ENCODE assay signal across 20 cellular contexts in genomic region chr1:93082313-93082712, GRCh38. TPM values are rescaled to one million over a fixed set of nuclear protein-coding genes. Genes with fewer than 3 reads are reported as not detected.
DNase-seq lines count a peak whose midpoint lies in the region; ATAC-seq, FAIRE-seq and TF ChIP-seq lines count a peak whose summit lies in the region.
"Had no signal": no experiment of that assay in that cellular context is flagged by ENCODE, and none has a peak within 500 bp of the region (broad histone marks: within the 10 kb centered on the region; RNA-seq: fewer than 3 reads in every experiment).

No MANE protein-coding gene starts in this region.

- H2AFZ ChIP-seq in DND-41 (ENCODE audit: low read depth, low read length) (no peak overlapping the region), IMR-90 (replicated peaks; ENCODE audit: low read length, poor library complexity) (no peak overlapping the region)

- dilution Hi-C loops in IMR-90 (cut with HindIII; ENCODE audit: low sequenced_read_pairs, unreplicated experiment), result no loop called here

- H3K9me3 Mint-ChIP-seq in chondrocyte (ENCODE audit: low read depth) (no peaks in the 10 kb centered on the region), nephron progenitor cell (peaks cover 52% of the 10 kb centered on the region)
- H3K9me3 Mint-ChIP-seq: immature natural killer cell; naive B cell; stimulated activated memory B cell treated with anti-CD40 and anti-IgM and Interleukin-4, amounts not matched to agents 10 μg/mL and 1 μg/mL and 100 μg/mL, for 72 hours had no signal

- H3K4me3 ChIP-seq in DND-41 (ENCODE audit: low read depth in 1 of 2, low read length in 2 of 2) (peak overlapping the region; percentile 78 to 80; a peak in 2 of 4 replicates), IMR-90 (ENCODE audit: insufficient read depth, low read depth, low read length) (no peak overlapping the region)
- H3K4me3 ChIP-seq: gastroesophageal sphincter, lower lobe of right lung, tibial nerve had no signal

- no peak overlapping the region for H2BK15ac ChIP-seq in IMR-90 (ENCODE audit: low read depth, low read length)

- H3K4me1 ChIP-seq in DND-41 (ENCODE audit: insufficient read depth, low read length) (peaks cover 68% of the 10 kb centered on the region), IMR-90 (ENCODE audit: control insufficient read depth, insufficient read depth, low read length) (no peaks in the 10 kb centered on the region)

- H2BK20ac ChIP-seq in IMR-90 (ENCODE audit: low read depth, low read length), result no peak overlapping the region

- H3K4me3 Mint-ChIP-seq in chondrocyte (ENCODE audit: unreplicated experiment) (no peak overlapping the region), nephron progenitor cell (peak overlapping the region; percentile 28)
- H3K4me3 Mint-ChIP-seq: stimulated activated memory B cell treated with anti-CD40 and anti-IgM and Interleukin-4, amounts not matched to agents 10 μg/mL and 1 μg/mL and 100 μg/mL, for 72 hours had no signal

- H3K4me1 Mint-ChIP-seq in chondrocyte (ENCODE audit: low read depth) (peaks cover 52% of the 10 kb centered on the region), nephron progenitor cell (peaks cover 6% of the 10 kb centered on the region)

- peaks cover 0 to 42% of the 10 kb centered on the region in 2 experiments; a peak in 3 of 4 replicates for H3K79me1 ChIP-seq in IMR-90 (ENCODE audit: low read depth in 1 of 2, low read length in 2 of 2)

- ATAC-seq in DND-41 (ENCODE audit: insufficient read depth, low read depth) (no peak), IMR-90 (ENCODE audit: low read depth) (no peak), HG02938 (IDR thresholded peaks at IDR 0.05; ENCODE audit: unreplicated experiment) (no peak)
- ATAC-seq: gastroesophageal sphincter; lower lobe of right lung; stimulated activated memory B cell treated with anti-CD40 and anti-IgM and Interleukin-4, amounts not matched to agents 10 μg/mL and 1 μg/mL and 100 μg/mL, for 72 hours had no signal

- peak overlapping the region; percentile 13; the same call in 1 of the 2 replicates for H2AK5ac ChIP-seq in IMR-90 (ENCODE audit: low read depth, low read length)

- no peak overlapping the region for H2BK120ac ChIP-seq in IMR-90 (ENCODE audit: low read depth, low read length)

- H4K91ac ChIP-seq in IMR-90 (ENCODE audit: insufficient read depth, low read depth, low read length), result no peak overlapping the region

- no CpG with 5 or more reads among the region's 3 CpGs for WGBS in IMR-90 (ENCODE audit: extremely low coverage in 2 of 2, insufficient read length in 1 of 2), 2 experiments

- H3K27ac ChIP-seq in DND-41 (ENCODE audit: low read length) (no peak overlapping the region), IMR-90 (ENCODE audit: insufficient read depth, low read length) (no peak overlapping the region)
- H3K27ac ChIP-seq: ascending aorta, gastroesophageal sphincter, lower lobe of right lung, tibial nerve had no signal

- peaks cover 94% of the 10 kb centered on the region for H3K79me2 ChIP-seq in DND-41 (ENCODE audit: insufficient read depth, low read length)

- POLR2A ChIA-PET in IMR-90 (lab: Charles Lee; ENCODE audit: unreplicated experiment), result no interaction called here

- peak overlapping the region; percentile 91; the same call in 1 of the 2 replicates for H3K9ac ChIP-seq in DND-41 (ENCODE audit: low read depth, low read length)
- no peak overlapping the region for H3K9ac ChIP-seq in IMR-90 (ENCODE audit: low read depth, low read length)

- no peak overlapping the region for H3K56ac ChIP-seq in IMR-90 (ENCODE audit: extremely low read depth, insufficient read depth, low read length)

- H3K18ac ChIP-seq in IMR-90 (ENCODE audit: low read depth, low read length), result no peak overlapping the region

- no peak for TF ChIP-seq RAD21 in IMR-90 (IDR thresholded peaks at IDR 0.05; ENCODE audit: low read length)

- H3K4ac ChIP-seq in IMR-90 (ENCODE audit: low read depth, low read length), result peak overlapping the region; percentile 13; the same call in 1 of the 2 replicates

- no peak overlapping the region for H4K5ac ChIP-seq in IMR-90 (ENCODE audit: low read depth, low read length)

- H3K4me2 ChIP-seq in DND-41 (ENCODE audit: insufficient read depth, low read length), result peak overlapping the region; percentile 65
- H3K4me2 ChIP-seq in IMR-90 (ENCODE audit: low read depth, low read length), result no peak overlapping the region

- FAIRE-seq in RCC 7860 (lab: Jason Lieb, UNC), result no peak
- FAIRE-seq: colon had no signal

- no peaks in the 10 kb centered on the region for H3K27me3 ChIP-seq in DND-41 (ENCODE audit: insufficient read depth, low read length, poor library complexity)
- H3K27me3 ChIP-seq in IMR-90 (ENCODE audit: control insufficient read depth, insufficient read depth, low read length), result no peaks in the 10 kb centered on the region
- H3K27me3 ChIP-seq: ascending aorta, gastroesophageal sphincter, tibial nerve had no signal

- peaks cover 68% of the 10 kb centered on the region for H4K20me1 ChIP-seq in DND-41 (ENCODE audit: insufficient read depth, low read length)
- H4K20me1 ChIP-seq in IMR-90 (ENCODE audit: insufficient read depth, low read length), result peaks cover 17% of the 10 kb centered on the region

- H3K27me3 Mint-ChIP-seq in chondrocyte (ENCODE audit: low read depth), result no peaks in the 10 kb centered on the region
- no peaks in the 10 kb centered on the region for H3K27me3 Mint-ChIP-seq in nephron progenitor cell (ENCODE audit: low read depth, poor library complexity)
- H3K27me3 Mint-ChIP-seq: B cell; naive B cell; stimulated activated memory B cell treated with anti-CD40 and anti-IgM and Interleukin-4, amounts not matched to agents 10 μg/mL and 1 μg/mL and 100 μg/mL, for 72 hours had no signal

- no peak for DNase-seq in DND-41
- no peak for DNase-seq in IMR-90
- no peak for DNase-seq in chondrocyte (ENCODE audit: low spot score)
- no peak for DNase-seq in nephron progenitor cell
- DNase-seq in RCC 7860 (ENCODE audit: low spot score), result no peak
- no peak for DNase-seq in SKM-1 treated with dmso at 0.1 percent for 144 hours (lab: John Stamatoyannopoulos, UW; ENCODE audit: unreplicated experiment)
- DNase-seq: activated effector memory CD4-positive, alpha-beta T cell treated with Interleukin-2 at 50 U/mL for 16 hours; H9; immature natural killer cell; Karpas-422; lower lobe of right lung; naive B cell; NCI-H2171 treated with DMSO at 0.1 percent for 48 hours had no signal

- BruUV-seq in IMR-90 (replicated peaks; lab: Mats Ljungman, UMichigan), result no TSS peak

- no peaks in the 10 kb centered on the region; the same call in 1 of the 2 replicates for H3K9me1 ChIP-seq in IMR-90 (ENCODE audit: insufficient read depth, low read length)

- H3K36me3 ChIP-seq in DND-41 (ENCODE audit: insufficient read depth, low read length) (peaks cover 61% of the 10 kb centered on the region), IMR-90 (ENCODE audit: control insufficient read depth, insufficient read depth, low read length) (peaks cover 3% of the 10 kb centered on the region)

- CTCF ChIA-PET in IMR-90 (lab: Yijun Ruan, JAX), result no interaction called here

- peak overlapping the region; percentile 16 for H2BK5ac ChIP-seq in IMR-90 (ENCODE audit: low read depth, low read length, poor library complexity, severe bottlenecking)

- H3K27ac Mint-ChIP-seq in chondrocyte (ENCODE audit: unreplicated experiment) (peak overlapping the region; percentile 85), nephron progenitor cell (no peak overlapping the region)
- H3K27ac Mint-ChIP-seq: B cell; H9; stimulated activated memory B cell treated with anti-CD40 and anti-IgM and Interleukin-4, amounts not matched to agents 10 μg/mL and 1 μg/mL and 100 μg/mL, for 72 hours had no signal

- TF ChIP-seq CTCF in DND-41 (IDR thresholded peaks at IDR 0.05; ENCODE audit: borderline replicate concordance, extremely low read depth, low read length, poor library complexity, severe bottlenecking), result no peak
- TF ChIP-seq CTCF in IMR-90 (conservative IDR thresholded peaks at IDR 0.05; ENCODE audit: low read depth, low read length), result no peak
- no peak for TF ChIP-seq CTCF in chondrocyte (IDR thresholded peaks at IDR 0.05)
- no peak for TF ChIP-seq CTCF in nephron progenitor cell (IDR thresholded peaks at IDR 0.05)

- intact Hi-C loops in IMR-90 (cut with micrococcal nuclease), result no loop called here

- H2AK9ac ChIP-seq in IMR-90 (replicated peaks; ENCODE audit: low read depth, low read length, poor library complexity), result no peak overlapping the region

- TF ChIP-seq POLR2A in IMR-90 (IDR thresholded peaks at IDR 0.05; ENCODE audit: low read depth, low read length), result no peak

- H3K36me3 Mint-ChIP-seq in chondrocyte (ENCODE audit: low read depth) (peaks cover 6% of the 10 kb centered on the region), nephron progenitor cell (ENCODE audit: low read depth) (peaks cover 59% of the 10 kb centered on the region)

- H3K9me3 ChIP-seq in DND-41 (ENCODE audit: insufficient read depth, low read length, severe bottlenecking) (peaks cover 11% of the 10 kb centered on the region), IMR-90 (ENCODE audit: control insufficient read depth, insufficient read depth, low read length) (no peaks in the 10 kb centered on the region)
- H3K9me3 ChIP-seq: ascending aorta, gastroesophageal sphincter, lower lobe of right lung had no signal

- in situ Hi-C loops in IMR-90 (cut with MboI; ENCODE audit: low sequenced_read_pairs), result no loop called here

- H3K23ac ChIP-seq in IMR-90 (ENCODE audit: low read depth, low read length), result no peak overlapping the region

- peak overlapping the region in 1 of 2 experiments; percentile 26; a peak in 1 of 4 replicates for H4K8ac ChIP-seq in IMR-90 (ENCODE audit: low read depth in 2 of 2, low read length in 2 of 2)

- no peak overlapping the region for H3K14ac ChIP-seq in IMR-90 (replicated peaks; ENCODE audit: low read depth, low read length)

TF ChIP-seq in IMR-90, 13 proteins besides CTCF, POLR2A, EP300 and RAD21:
- TF ChIP-seq NFE2L2 (IDR thresholded peaks at IDR 0.05; ENCODE audit: low read depth, low read length) (no peak), FOS (IDR thresholded peaks at IDR 0.05; ENCODE audit: low read depth, low read length) (no peak), RFX5 (IDR thresholded peaks at IDR 0.05; ENCODE audit: low read depth, low read length) (no peak)

RNA-seq across cellular contexts. Expression of gene MTF2, which starts 3.2 kb away (rescaled TPM):
- total RNA-seq in IMR-90 (2012; rRNA removed), result 33.3 and 39.8 TPM in 2 replicates
- polyA plus RNA-seq in IMR-90 (2012; rRNA removed), result 9.5 and 10.6 TPM in 2 replicates
- 2.1 and 2.5 TPM in 2 replicates for polyA plus RNA-seq in IMR-90 (2012; cell fraction: cytosol; rRNA removed)
- polyA plus RNA-seq in IMR-90 (2012; cell fraction: nucleus; rRNA removed; ENCODE audit: low replicate concordance), result 1.8 and 10.8 TPM in 2 replicates
- total RNA-seq in chondrocyte, result 17.7 to 22.4 TPM (median 20.0 TPM) in 3 replicates
